12 cellular contexts compared by ENCODE assay signal in the genomic region with DNA sequence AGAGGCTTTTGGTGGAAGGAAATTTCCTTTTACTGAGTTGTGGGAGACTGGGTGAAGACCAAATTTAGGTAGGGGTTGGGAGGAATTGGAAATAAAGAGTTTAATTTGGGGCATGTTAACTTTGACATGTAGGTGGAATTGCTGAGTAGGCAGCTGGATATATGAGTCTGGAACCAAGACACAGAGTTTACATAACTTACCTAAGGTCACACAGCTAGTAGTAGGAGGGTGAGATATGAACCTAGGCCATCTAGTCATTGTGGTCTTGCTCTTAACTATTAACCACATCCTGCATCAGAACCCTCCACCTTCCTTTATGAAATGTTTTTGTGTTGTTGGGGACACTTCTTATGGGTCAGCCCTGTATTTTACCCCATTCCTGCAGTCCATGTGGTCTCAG.
DNase-seq lines count a peak whose midpoint lies in the region; ATAC-seq and TF ChIP-seq lines count a peak whose summit lies in the region.
"Had no signal": no experiment of that assay in that cellular context is flagged by ENCODE, and none has a peak within 500 bp of the region (broad histone marks: within the 10 kb centered on the region; RNA-seq: fewer than 3 reads in every experiment).

No MANE protein-coding gene starts in this region.

- H3K9me3 ChIP-seq in prostate gland, result no peaks in the 10 kb centered on the region
- no peaks in the 10 kb centered on the region for H3K9me3 ChIP-seq in left lung

- H3K27me3 ChIP-seq in prostate gland (replicated peaks; ENCODE audit: insufficient read depth) (no peaks in the 10 kb centered on the region), left lung (no peaks in the 10 kb centered on the region)

- DNase-seq in stimulated activated naive CD4-positive, alpha-beta T cell (lab: John Stamatoyannopoulos, UW), result no peak
- DNase-seq in prostate gland (ENCODE audit: low spot score) (no peak), left lung (no peak)
- DNase-seq: activated naive CD4-positive, alpha-beta T cell treated with anti-CD3 and anti-CD28 coated beads for 36 hours; NCI-H187 treated with DMSO at 0.1 percent for 48 hours; nucleus accumbens had no signal

- intact Hi-C loops in prostate gland (cut with DNase I), result no loop called here
- intact Hi-C loops in left lung (cut with DNase I), result no loop called here

- TF ChIP-seq CTCF in prostate gland (IDR thresholded peaks at IDR 0.05) (no peak), left lung (IDR thresholded peaks at IDR 0.05) (no peak)

- H3K27ac ChIP-seq in prostate gland (no peak overlapping the region), left lung (no peak overlapping the region)
- H3K27ac ChIP-seq: C4-2B had no signal

- H3K4me1 ChIP-seq in prostate gland (replicated peaks), result no peaks in the 10 kb centered on the region
- no peaks in the 10 kb centered on the region for H3K4me1 ChIP-seq in left lung

- H3K36me3 ChIP-seq in prostate gland (no peaks in the 10 kb centered on the region), left lung (no peaks in the 10 kb centered on the region)

- H3K4me3 ChIP-seq in prostate gland (no peak overlapping the region), left lung (no peak overlapping the region)

- TF ChIP-seq POLR2A in prostate gland (IDR thresholded peaks at IDR 0.05) (no peak), GM18505 (IDR thresholded peaks at IDR 0.05; ENCODE audit: borderline replicate concordance, extremely low read depth, insufficient read depth, insufficient read length) (no peak)

- ATAC-seq in GM18499 (IDR thresholded peaks at IDR 0.05; ENCODE audit: insufficient read depth, unreplicated experiment) (peak; percentile 58), GM19395 (IDR thresholded peaks at IDR 0.05; ENCODE audit: unreplicated experiment) (peak; percentile 72), HG02840 (IDR thresholded peaks at IDR 0.05; ENCODE audit: low FRiP score, unreplicated experiment) (peak; percentile 54), HG03520 (IDR thresholded peaks at IDR 0.05; ENCODE audit: unreplicated experiment) (peak; percentile 86), left lung (no peak), GM18505 (IDR thresholded peaks at IDR 0.05; ENCODE audit: unreplicated experiment) (no peak)

Comparison
In these comparisons a context has a peak if more than half of its experiments do, and no peak if none do; other contexts are left out.
1. ATAC-seq: peak in GM18499 (single experiment), GM19395 (single experiment), HG02840 (single experiment) and HG03520 (single experiment); none in left lung (single experiment) and GM18505 (single experiment).